Comparison of ENCODE assay signal across 8 cellular contexts in genomic region chr3:14123308-14124222, GRCh38. TPM values are rescaled to one million over a fixed set of nuclear protein-coding genes. Genes with fewer than 3 reads are reported as not detected.
DNase-seq lines count a peak whose midpoint lies in the region; ATAC-seq and TF ChIP-seq lines count a peak whose summit lies in the region.

No MANE protein-coding gene starts in this region.

- peak overlapping the region; percentile 89 for H3K27ac Mint-ChIP-seq in activated CD4-positive, alpha-beta T cell treated with anti-CD3 and anti-CD28 coated beads for 36 hours
- peak overlapping the region; percentile 93 for H3K27ac Mint-ChIP-seq in activated naive CD8-positive, alpha-beta T cell treated with anti-CD3 and anti-CD28 coated beads for 36 hours

- H3K36me3 ChIP-seq in left lung: peaks cover 0 to 22% of the 10 kb centered on the region in 2 donors
- peaks cover under 1% of the 10 kb centered on the region for H3K36me3 ChIP-seq in thoracic aorta

- intact Hi-C loops in activated CD4-positive, alpha-beta T cell treated with anti-CD3 and anti-CD28 coated beads for 36 hours (cut with DNase I, micrococcal nuclease): loop anchor here (1.0 to 10.0 kb wide), 11 partner anchors 21 to 1111 kb away; partner anchors contain the start of genes LSM3 (in 2 of the 2), XPC (in 2 of the 2), CCDC174 (in 1 of the 2) and MRPS25 (in 1 of the 2)
- intact Hi-C loops in left lung (cut with DNase I): no loop called here

- no peak for DNase-seq in activated CD4-positive, alpha-beta T cell treated with anti-CD3 and anti-CD28 coated beads for 36 hours
- DNase-seq in activated CD4-positive, alpha-beta T cell treated with anti-CD3 and anti-CD28 coated beads for 48 hours: no peak
- no peak for DNase-seq in activated naive CD8-positive, alpha-beta T cell treated with anti-CD3 and anti-CD28 coated beads for 36 hours
- DNase-seq in left lung (peak in 1 of 2 donors; percentile 33), thoracic aorta (ENCODE audit: low spot score) (no peak), AG08395 (ENCODE audit: low spot score) (no peak), NCI-H446 (lab: John Stamatoyannopoulos, UW) (no peak)

- H3K9me3 Mint-ChIP-seq in activated CD4-positive, alpha-beta T cell treated with anti-CD3 and anti-CD28 coated beads for 36 hours (ENCODE audit: low read depth): peaks cover 3% of the 10 kb centered on the region
- no peaks in the 10 kb centered on the region for H3K9me3 Mint-ChIP-seq in activated naive CD8-positive, alpha-beta T cell treated with anti-CD3 and anti-CD28 coated beads for 36 hours

- peaks cover 63% of the 10 kb centered on the region for H3K4me1 Mint-ChIP-seq in activated CD4-positive, alpha-beta T cell treated with anti-CD3 and anti-CD28 coated beads for 36 hours
- peaks cover 42% of the 10 kb centered on the region for H3K4me1 Mint-ChIP-seq in activated naive CD8-positive, alpha-beta T cell treated with anti-CD3 and anti-CD28 coated beads for 36 hours

- no peaks in the 10 kb centered on the region for H3K9me3 ChIP-seq in left lung
- H3K9me3 ChIP-seq in thoracic aorta: no peaks in the 10 kb centered on the region

- H3K27me3 ChIP-seq in left lung (no peaks in the 10 kb centered on the region), thoracic aorta (replicated peaks; ENCODE audit: insufficient read depth) (no peaks in the 10 kb centered on the region)

- CTCF ChIA-PET in activated CD4-positive, alpha-beta T cell treated with anti-CD3 and anti-CD28 coated beads for 36 hours (lab: Charles Lee): interaction anchor here (0.6 to 2.6 kb wide), 4 partner anchors 10 to 278 kb away, joined by 3 to 8 read pairs (median 4); no protein-coding TSS in a partner anchor

- H3K4me3 ChIP-seq in left lung: peak overlapping the region; percentile 89 to 96
- peak overlapping the region; percentile 95 for H3K4me3 ChIP-seq in thoracic aorta

- POLR2A ChIA-PET in activated CD4-positive, alpha-beta T cell treated with anti-CD3 and anti-CD28 coated beads for 36 hours (lab: Charles Lee): interaction anchor here (0.6 to 3.6 kb wide), 3 partner anchors 41 to 227 kb away, joined by 3 to 34 read pairs (median 3); partner anchors contain the start of genes LSM3 and XPC

- peak overlapping the region; percentile 94 to 97 for H3K27ac ChIP-seq in left lung
- peak overlapping the region in 1 of 2 donors; percentile 96 for H3K27ac ChIP-seq in thoracic aorta

- no peaks in the 10 kb centered on the region for H3K27me3 Mint-ChIP-seq in activated CD4-positive, alpha-beta T cell treated with anti-CD3 and anti-CD28 coated beads for 36 hours
- no peaks in the 10 kb centered on the region for H3K27me3 Mint-ChIP-seq in activated naive CD8-positive, alpha-beta T cell treated with anti-CD3 and anti-CD28 coated beads for 36 hours

- TF ChIP-seq CTCF in left lung (IDR thresholded peaks at IDR 0.05) (no peak), thoracic aorta (IDR thresholded peaks at IDR 0.05) (no peak)

- peaks cover 19 to 41% of the 10 kb centered on the region in 2 donors for H3K4me1 ChIP-seq in left lung
- H3K4me1 ChIP-seq in thoracic aorta (ENCODE audit: control insufficient read depth in 1 of 2, low read depth in 2 of 2): peaks cover 19 to 40% of the 10 kb centered on the region in 2 donors

- no peak for ATAC-seq in activated CD4-positive, alpha-beta T cell treated with anti-CD3 and anti-CD28 coated beads for 36 hours
- ATAC-seq in left lung (no peak), thoracic aorta (ENCODE audit: insufficient number of reproducible peaks, low FRiP score, low read depth) (no peak), HG03354 (IDR thresholded peaks at IDR 0.05; ENCODE audit: poor library complexity, severe bottlenecking, unreplicated experiment) (no peak)

- H3K4me3 Mint-ChIP-seq in activated CD4-positive, alpha-beta T cell treated with anti-CD3 and anti-CD28 coated beads for 36 hours: peak overlapping the region; percentile 96
- H3K4me3 Mint-ChIP-seq in activated naive CD8-positive, alpha-beta T cell treated with anti-CD3 and anti-CD28 coated beads for 36 hours: peak overlapping the region; percentile 97

- peaks cover 52% of the 10 kb centered on the region for H3K36me3 Mint-ChIP-seq in activated CD4-positive, alpha-beta T cell treated with anti-CD3 and anti-CD28 coated beads for 36 hours (ENCODE audit: low read depth)
- peaks cover 39% of the 10 kb centered on the region for H3K36me3 Mint-ChIP-seq in activated naive CD8-positive, alpha-beta T cell treated with anti-CD3 and anti-CD28 coated beads for 36 hours

RNA-seq across cellular contexts. Expression of gene CHCHD4, which starts 1.1 kb away (rescaled TPM):
- 10 to 100 TPM; 23.3 TPM for total RNA-seq in activated CD4-positive, alpha-beta T cell treated with anti-CD3 and anti-CD28 coated beads for 36 hours
- total RNA-seq in activated naive CD8-positive, alpha-beta T cell treated with anti-CD3 and anti-CD28 coated beads for 36 hours: 10 to 100 TPM; 27.7 to 29.8 TPM
- total RNA-seq in left lung (10 to 100 TPM in 1 of 2 donors, 1 to 10 TPM in 1; 9.6 to 13.6 TPM), thoracic aorta (1 to 10 TPM; 6.6 to 7.5 TPM)

RNA-seq across cellular contexts. Expression of gene TMEM43, which starts 1.3 kb away (rescaled TPM):
- 10 to 100 TPM; 28.3 to 28.5 TPM for total RNA-seq in activated CD4-positive, alpha-beta T cell treated with anti-CD3 and anti-CD28 coated beads for 36 hours
- 10 to 100 TPM; 26.8 to 27.0 TPM for total RNA-seq in activated naive CD8-positive, alpha-beta T cell treated with anti-CD3 and anti-CD28 coated beads for 36 hours
- total RNA-seq in left lung: 100 to 1,000 TPM in 1 of 2 donors, 10 to 100 TPM in 1; 82.3 to 104 TPM
- total RNA-seq in thoracic aorta: 100 to 1,000 TPM; 161 to 195 TPM

RNA-seq across cellular contexts. Expression of gene XPC, which starts 54.8 kb away (rescaled TPM):
- total RNA-seq in activated CD4-positive, alpha-beta T cell treated with anti-CD3 and anti-CD28 coated beads for 36 hours: 10 to 100 TPM; 24.3 to 24.7 TPM
- 10 to 100 TPM; 19.8 to 25.4 TPM for total RNA-seq in activated naive CD8-positive, alpha-beta T cell treated with anti-CD3 and anti-CD28 coated beads for 36 hours
- total RNA-seq in left lung (10 to 100 TPM; 23.9 to 31.8 TPM), thoracic aorta (10 to 100 TPM; 49.2 to 57.1 TPM)

RNA-seq across cellular contexts. Expression of gene LSM3, which starts 55.1 kb away (rescaled TPM):
- total RNA-seq in activated CD4-positive, alpha-beta T cell treated with anti-CD3 and anti-CD28 coated beads for 36 hours: 10 to 100 TPM; 23.0 to 30.2 TPM
- 10 to 100 TPM; 26.3 to 27.2 TPM for total RNA-seq in activated naive CD8-positive, alpha-beta T cell treated with anti-CD3 and anti-CD28 coated beads for 36 hours
- total RNA-seq in left lung (10 to 100 TPM; 10.6 to 11.1 TPM), thoracic aorta (1 to 10 TPM; 4.9 TPM)

Comparison
In these comparisons a context has a peak if more than half of its experiments do, and no peak if none do; other contexts are left out.
1. intact Hi-C loops: an anchor here in activated CD4-positive, alpha-beta T cell treated with anti-CD3 and anti-CD28 coated beads for 36 hours (1.0 to 10.0 kb wide); none called in left lung.